Comparison of ENCODE assay signal across 8 cellular contexts in genomic region chr15:65916664-65917406, GRCh38. TPM values are rescaled to one million over a fixed set of nuclear protein-coding genes. Genes with fewer than 3 reads are reported as not detected.
DNase-seq lines count a peak whose midpoint lies in the region; ATAC-seq and TF ChIP-seq lines count a peak whose summit lies in the region.

No MANE protein-coding gene starts in this region.

- ATAC-seq in HG02610 (IDR thresholded peaks at IDR 0.05; ENCODE audit: unreplicated experiment) (peak; percentile 70), HG03025 (IDR thresholded peaks at IDR 0.05; ENCODE audit: low FRiP score, unreplicated experiment) (no peak)

- in situ Hi-C loops in astrocyte of the cerebellum (cut with HindIII; ENCODE audit: low sequenced_read_pairs): no loop called here

- peak; percentile 81 for TF ChIP-seq CTCF in GM12874 (IDR thresholded peaks at IDR 0.05; ENCODE audit: insufficient read depth, low read depth, low read length)
- peak; percentile 78 for TF ChIP-seq CTCF in astrocyte of the cerebellum (IDR thresholded peaks at IDR 0.05; ENCODE audit: low read depth, low read length, missing control alignments)
- peak in 8 of 11 experiments; percentile 32 to 57 (median 42) for TF ChIP-seq CTCF in spleen (IDR thresholded peaks at IDR 0.05 in 8 of 11, conservative IDR thresholded peaks at IDR 0.05 in 3 of 11)

- no peaks in the 10 kb centered on the region for H3K27me3 ChIP-seq in spleen (replicated peaks in 1 of 7)

- no peaks in the 10 kb centered on the region for H3K9me3 ChIP-seq in spleen

- H3K27ac ChIP-seq in spleen: peak overlapping the region in 1 of 8 donors; percentile 14

- peaks cover 0 to 37% (median 1%) of the 10 kb centered on the region in 6 donors for H3K36me3 ChIP-seq in spleen

- TF ChIP-seq POLR2A in spleen (IDR thresholded peaks at IDR 0.05): no peak

- DNase-seq in AG08396 (ENCODE audit: low spot score): peak; percentile 85
- DNase-seq in NCI-H510A treated with DMSO at 0.1 percent for 48 hours (lab: John Stamatoyannopoulos, UW): peak; percentile 65
- peak; percentile 36 for DNase-seq in astrocyte of the cerebellum (ENCODE audit: low read depth)
- peak; percentile 67 for DNase-seq in iPS DF 19.7 (ENCODE audit: low read depth, low spot score)
- peak; percentile 77 for DNase-seq in spleen

- H3K4me3 ChIP-seq in astrocyte of the cerebellum (ENCODE audit: low read depth, low read length): no peak overlapping the region
- peak overlapping the region in 1 of 8 donors; percentile 32 for H3K4me3 ChIP-seq in spleen

- peaks cover 5 to 66% (median 33%) of the 10 kb centered on the region in 6 donors for H3K4me1 ChIP-seq in spleen

- intact Hi-C loops in spleen (cut with DNase I; ENCODE audit: low total_unique reads): no loop called here

- whole genome bisulfite sequencing in spleen, 5 donors: 46 to 66% (median 61%) methylated on average over 15 to 16 of the region's 16 CpGs

RNA-seq across cellular contexts. Expression of gene RAB11A, which starts 47.5 kb away (rescaled TPM):
- total RNA-seq in spleen: 100 to 1,000 TPM; 173 to 313 (median 255) TPM
- polyA plus RNA-seq in spleen: 100 to 1,000 TPM in 2 of 3 donors, 10 to 100 TPM in 1; 86.7 to 153 (median 128) TPM
